Comparison of ENCODE assay signal across 8 cellular contexts in the genomic region with DNA sequence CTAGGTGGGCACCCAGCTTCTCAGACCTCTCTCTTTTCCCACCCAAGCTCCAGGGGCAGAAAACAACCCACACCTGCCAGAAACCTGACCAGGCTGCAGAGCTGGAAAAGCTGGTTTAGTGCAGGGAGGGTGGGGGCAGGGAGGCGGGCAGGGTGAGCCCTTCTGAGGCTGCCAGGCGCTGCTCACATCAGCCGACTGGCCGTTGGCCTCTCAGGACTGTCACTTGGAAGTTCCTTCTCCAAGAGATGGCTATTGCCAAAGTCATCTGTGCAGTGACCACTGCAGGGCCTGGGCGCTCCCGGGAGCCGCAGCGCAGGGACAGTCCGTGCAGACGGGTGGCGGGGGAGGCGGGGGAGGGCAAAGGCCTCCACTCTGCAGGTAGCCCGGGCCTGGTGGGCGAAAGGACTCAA.
A peak's percentile ranks its signal among the peaks of the same experiment; 100 is the strongest.
DNase-seq lines count a peak whose midpoint lies in the region; ATAC-seq and TF ChIP-seq lines count a peak whose summit lies in the region.

No MANE protein-coding gene starts in this region.

- H3K36me3 Mint-ChIP-seq in activated naive CD4-positive, alpha-beta T cell treated with anti-CD3 and anti-CD28 coated beads, Interleukin-2, amount 10 ng/mL, durations not matched to agents 7 days and 5 days = no peaks in the 10 kb centered on the region
- no peaks in the 10 kb centered on the region for H3K36me3 Mint-ChIP-seq in activated T-helper 1 cell treated with anti-CD3 and anti-CD28 coated beads, Interleukin-12 subunit alpha, Interleukin-12 subunit beta, Interleukin-2, Interleukin-4 antibody, amounts not matched to agents 30 ng/mL and 10 ng/mL and 1 ng/mL, durations not matched to agents 14 hours and 24 hours and 36 hours (ENCODE audit: low read depth)

- peaks cover 31% of the 10 kb centered on the region for H3K27me3 Mint-ChIP-seq in activated naive CD4-positive, alpha-beta T cell treated with anti-CD3 and anti-CD28 coated beads, Interleukin-2, amount 10 ng/mL, durations not matched to agents 7 days and 5 days
- H3K27me3 Mint-ChIP-seq in activated T-helper 1 cell treated with anti-CD3 and anti-CD28 coated beads, Interleukin-12 subunit alpha, Interleukin-12 subunit beta, Interleukin-2, Interleukin-4 antibody, amounts not matched to agents 30 ng/mL and 10 ng/mL and 1 ng/mL, durations not matched to agents 14 hours and 24 hours and 36 hours (ENCODE audit: insufficient read depth) = peaks cover 15% of the 10 kb centered on the region

- peak overlapping the region; percentile 62 for H3K9ac ChIP-seq in rectal smooth muscle tissue (ENCODE audit: low read length)

- H3K27ac Mint-ChIP-seq in activated naive CD4-positive, alpha-beta T cell treated with anti-CD3 and anti-CD28 coated beads, Interleukin-2, amount 10 ng/mL, durations not matched to agents 7 days and 5 days = peak overlapping the region; percentile 24
- no peak overlapping the region for H3K27ac Mint-ChIP-seq in activated T-helper 1 cell treated with anti-CD3 and anti-CD28 coated beads, Interleukin-12 subunit alpha, Interleukin-12 subunit beta, Interleukin-2, Interleukin-4 antibody, amounts not matched to agents 30 ng/mL and 10 ng/mL and 1 ng/mL, durations not matched to agents 14 hours and 24 hours and 36 hours

- no peak for TF ChIP-seq CTCF in left ventricle myocardium inferior (IDR thresholded peaks at IDR 0.05; ENCODE audit: borderline replicate concordance)

- no peak for DNase-seq in activated naive CD4-positive, alpha-beta T cell treated with anti-CD3 and anti-CD28 coated beads, Interleukin-2, amount 10 ng/mL, durations not matched to agents 7 days and 5 days
- no peak for DNase-seq in activated naive CD4-positive, alpha-beta T cell (lab: John Stamatoyannopoulos, UW)
- no peak for DNase-seq in activated T-helper 1 cell treated with anti-CD3 and anti-CD28 coated beads, Interleukin-12 subunit alpha, Interleukin-12 subunit beta, Interleukin-2, Interleukin-4 antibody, amounts not matched to agents 30 ng/mL and 10 ng/mL and 1 ng/mL, durations not matched to agents 14 hours and 24 hours and 36 hours (ENCODE audit: low spot score)
- DNase-seq in left ventricle myocardium inferior = peak; percentile 53
- no peak for DNase-seq in NCI-H2081 treated with DMSO at 0.1 percent for 48 hours (lab: John Stamatoyannopoulos, UW)
- no peak for DNase-seq in NCI-H82 treated with DMSO at 0.1 percent for 48 hours (lab: John Stamatoyannopoulos, UW; ENCODE audit: unreplicated experiment)

- no peaks in the 10 kb centered on the region for H3K9me3 Mint-ChIP-seq in activated naive CD4-positive, alpha-beta T cell treated with anti-CD3 and anti-CD28 coated beads, Interleukin-2, amount 10 ng/mL, durations not matched to agents 7 days and 5 days
- no peaks in the 10 kb centered on the region for H3K9me3 Mint-ChIP-seq in activated T-helper 1 cell treated with anti-CD3 and anti-CD28 coated beads, Interleukin-12 subunit alpha, Interleukin-12 subunit beta, Interleukin-2, Interleukin-4 antibody, amounts not matched to agents 30 ng/mL and 10 ng/mL and 1 ng/mL, durations not matched to agents 14 hours and 24 hours and 36 hours

- H3K4me1 Mint-ChIP-seq in activated naive CD4-positive, alpha-beta T cell treated with anti-CD3 and anti-CD28 coated beads, Interleukin-2, amount 10 ng/mL, durations not matched to agents 7 days and 5 days = peaks cover 19% of the 10 kb centered on the region
- no peaks in the 10 kb centered on the region for H3K4me1 Mint-ChIP-seq in activated T-helper 1 cell treated with anti-CD3 and anti-CD28 coated beads, Interleukin-12 subunit alpha, Interleukin-12 subunit beta, Interleukin-2, Interleukin-4 antibody, amounts not matched to agents 30 ng/mL and 10 ng/mL and 1 ng/mL, durations not matched to agents 14 hours and 24 hours and 36 hours (ENCODE audit: low read depth)

- H3K27ac ChIP-seq in left ventricle myocardium inferior (replicated peaks) (peak overlapping the region; percentile 94), rectal smooth muscle tissue (ENCODE audit: low read depth, low read length) (peak overlapping the region; percentile 83)

- H3K4me1 ChIP-seq in left ventricle myocardium inferior (peaks cover 21% of the 10 kb centered on the region), rectal smooth muscle tissue (ENCODE audit: control insufficient read depth, insufficient read depth, low read length) (peaks cover 10% of the 10 kb centered on the region)

- no peaks in the 10 kb centered on the region for H3K9me3 ChIP-seq in left ventricle myocardium inferior (replicated peaks)

- H3K36me3 ChIP-seq in left ventricle myocardium inferior (no peaks in the 10 kb centered on the region), rectal smooth muscle tissue (ENCODE audit: control insufficient read depth, insufficient read depth, low read length) (no peaks in the 10 kb centered on the region)

- CTCF ChIA-PET in activated naive CD4-positive, alpha-beta T cell treated with anti-CD3 and anti-CD28 coated beads, Interleukin-2, amount 10 ng/mL, durations not matched to agents 7 days and 5 days (lab: Charles Lee) = interaction anchor here (0.6 to 2.0 kb wide), 8 partner anchors 10 to 245 kb away, joined by 3 to 6 read pairs (median 4); partner anchors contain the start of gene IER5L

- ATAC-seq in GM21360 (IDR thresholded peaks at IDR 0.05; ENCODE audit: unreplicated experiment) = no peak

- peak overlapping the region; percentile 75 for H3K4me3 ChIP-seq in left ventricle myocardium inferior
- H3K4me3 ChIP-seq in rectal smooth muscle tissue (ENCODE audit: low read length) = peak overlapping the region; percentile 75

- peak overlapping the region; percentile 64 for H3K4me3 Mint-ChIP-seq in activated naive CD4-positive, alpha-beta T cell treated with anti-CD3 and anti-CD28 coated beads, Interleukin-2, amount 10 ng/mL, durations not matched to agents 7 days and 5 days
- H3K4me3 Mint-ChIP-seq in activated T-helper 1 cell treated with anti-CD3 and anti-CD28 coated beads, Interleukin-12 subunit alpha, Interleukin-12 subunit beta, Interleukin-2, Interleukin-4 antibody, amounts not matched to agents 30 ng/mL and 10 ng/mL and 1 ng/mL, durations not matched to agents 14 hours and 24 hours and 36 hours = peak overlapping the region; percentile 53

- intact Hi-C loops in activated T-helper 1 cell treated with anti-CD3 and anti-CD28 coated beads, Interleukin-12 subunit alpha, Interleukin-12 subunit beta, Interleukin-2, Interleukin-4 antibody, amounts not matched to agents 30 ng/mL and 10 ng/mL and 1 ng/mL, durations not matched to agents 14 hours and 24 hours and 36 hours (cut with micrococcal nuclease) = loop anchor here (1.0 kb wide), 1 partner anchor 30 kb away; no protein-coding TSS in a partner anchor
- intact Hi-C loops in left ventricle myocardium inferior (cut with micrococcal nuclease) = no loop called here

- H3K27me3 ChIP-seq in left ventricle myocardium inferior (ENCODE audit: low read depth) (no peaks in the 10 kb centered on the region), rectal smooth muscle tissue (ENCODE audit: control insufficient read depth, insufficient read depth, low read length) (no peaks in the 10 kb centered on the region)
